5 cellular contexts compared by ENCODE assay signal in genomic region chrX:30600269-30601176, GRCh38. TPM values are rescaled to one million over a fixed set of nuclear protein-coding genes. Genes with fewer than 3 reads are reported as not detected.
"Had no signal": no experiment of that assay in that cellular context is flagged by ENCODE, and none has a peak within 500 bp of the region (broad histone marks: within the 10 kb centered on the region; RNA-seq: fewer than 3 reads in every experiment).

No MANE protein-coding gene starts in this region.

RNA-seq across cellular contexts. Expression of gene TASL, which starts 23.0 kb away (rescaled TPM):
- total RNA-seq: chondrocyte, NCI-H460, PC-9, SK-MEL-5, WTC11 had no signal
